Comparison of ENCODE assay signal across 14 cellular contexts in the genomic region with DNA sequence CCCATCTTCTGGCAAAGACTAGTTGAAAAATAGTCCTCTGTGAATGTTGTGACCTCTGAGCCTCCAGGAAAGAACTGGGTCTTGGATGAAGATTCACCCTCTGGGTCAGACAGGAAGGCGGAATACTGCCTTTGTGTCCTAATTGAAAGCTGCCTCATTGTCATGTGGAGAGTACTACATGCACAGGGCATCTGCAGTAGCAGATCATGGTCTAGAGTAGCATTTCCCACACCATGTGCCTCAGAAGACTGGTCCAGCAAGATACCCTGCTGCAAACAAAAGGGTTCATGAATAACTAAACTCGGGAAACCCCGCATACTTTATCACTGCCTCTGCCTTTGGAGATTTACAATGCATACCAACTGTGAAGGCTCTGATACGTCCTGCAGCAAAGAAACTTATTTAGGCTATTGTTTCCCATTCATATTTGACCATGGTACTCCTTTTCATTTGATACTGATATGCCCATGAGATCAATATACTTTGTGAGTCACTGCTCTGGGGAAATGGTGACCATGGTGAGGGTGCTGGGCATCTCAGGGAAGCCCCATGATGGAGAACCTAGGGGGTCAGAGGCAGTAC. TPM values are rescaled to one million over a fixed set of nuclear protein-coding genes. Genes with fewer than 3 reads are reported as not detected.
A peak's percentile ranks its signal among the peaks of the same experiment; 100 is the strongest.
DNase-seq lines count a peak whose midpoint lies in the region; ATAC-seq and FAIRE-seq lines count a peak whose summit lies in the region.
"Had no signal": no experiment of that assay in that cellular context is flagged by ENCODE, and none has a peak within 500 bp of the region (broad histone marks: within the 10 kb centered on the region; RNA-seq: fewer than 3 reads in every experiment).

No MANE protein-coding gene starts in this region.

- no peak for FAIRE-seq in urothelium cell line (lab: Jason Lieb, UNC)
- FAIRE-seq: colon, pancreas had no signal

- H3K27me3 Mint-ChIP-seq in stimulated activated naive CD8-positive, alpha-beta T cell treated with anti-CD3 and anti-CD28 coated beads, Interleukin-15, Interleukin-2, amounts not matched to agents 100 ng/mL and 50 ng/mL, for 24 hours, result no peaks in the 10 kb centered on the region
- no peaks in the 10 kb centered on the region for H3K27me3 Mint-ChIP-seq in activated T-helper 2 cell treated with anti-CD3 and anti-CD28 coated beads, Interferon-gamma antibody, Interleukin-2, Interleukin-4, amounts not matched to agents 10 μg/mL and 5 μg/mL and 100 μg/mL, durations not matched to agents 14 hours and 24 hours and 36 hours (ENCODE audit: low read depth)

- ATAC-seq in stimulated activated naive CD8-positive, alpha-beta T cell treated with anti-CD3 and anti-CD28 coated beads, Interleukin-15, Interleukin-2, amounts not matched to agents 100 U/mL and 50 U/mL, for 24 hours, result no peak
- ATAC-seq in GM18873 (IDR thresholded peaks at IDR 0.05; ENCODE audit: low FRiP score, unreplicated experiment) (no peak), HG03280 (IDR thresholded peaks at IDR 0.05; ENCODE audit: unreplicated experiment) (no peak)
- ATAC-seq: pancreas had no signal

- no peak overlapping the region for H3K4me3 Mint-ChIP-seq in stimulated activated naive CD8-positive, alpha-beta T cell treated with anti-CD3 and anti-CD28 coated beads, Interleukin-15, Interleukin-2, amounts not matched to agents 100 ng/mL and 50 ng/mL, for 24 hours
- H3K4me3 Mint-ChIP-seq in activated T-helper 2 cell treated with anti-CD3 and anti-CD28 coated beads, Interferon-gamma antibody, Interleukin-2, Interleukin-4, amounts not matched to agents 10 μg/mL and 5 μg/mL and 100 μg/mL, durations not matched to agents 14 hours and 24 hours and 36 hours (ENCODE audit: low read depth), result no peak overlapping the region

- intact Hi-C loops in activated T-helper 2 cell treated with anti-CD3 and anti-CD28 coated beads, Interferon-gamma antibody, Interleukin-2, Interleukin-4, amounts not matched to agents 10 μg/mL and 5 μg/mL and 100 μg/mL, durations not matched to agents 14 hours and 24 hours and 36 hours (cut with micrococcal nuclease), result loop anchor here (2.0 kb wide), 2 partner anchors 15 to 17 kb away; no protein-coding TSS in a partner anchor

- no peak for DNase-seq in stimulated activated naive CD8-positive, alpha-beta T cell treated with anti-CD3 and anti-CD28 coated beads, Interleukin-15, Interleukin-2, amounts not matched to agents 100 U/mL and 50 U/mL, for 24 hours
- no peak for DNase-seq in activated T-helper 2 cell treated with anti-CD3 and anti-CD28 coated beads, Interferon-gamma antibody, Interleukin-2, Interleukin-4, amounts not matched to agents 10 μg/mL and 5 μg/mL and 100 μg/mL, durations not matched to agents 14 hours and 24 hours and 36 hours (ENCODE audit: low spot score)
- DNase-seq in lung microvascular endothelial cell (ENCODE audit: low read depth in 2 of 2) (peak; percentile 41 to 42), urothelium cell line (ENCODE audit: low spot score) (no peak), GM19238 (ENCODE audit: insufficient read length, low spot score) (no peak)
- DNase-seq: DND-41, NCI-H187, NCI-H526 treated with DMSO at 0.1 percent for 48 hours, pancreas, trophoblast cell had no signal

- peaks cover 68% of the 10 kb centered on the region for H3K4me1 Mint-ChIP-seq in stimulated activated naive CD8-positive, alpha-beta T cell treated with anti-CD3 and anti-CD28 coated beads, Interleukin-15, Interleukin-2, amounts not matched to agents 100 ng/mL and 50 ng/mL, for 24 hours (ENCODE audit: low read depth)
- peaks cover 63% of the 10 kb centered on the region for H3K4me1 Mint-ChIP-seq in activated T-helper 2 cell treated with anti-CD3 and anti-CD28 coated beads, Interferon-gamma antibody, Interleukin-2, Interleukin-4, amounts not matched to agents 10 μg/mL and 5 μg/mL and 100 μg/mL, durations not matched to agents 14 hours and 24 hours and 36 hours (ENCODE audit: low read depth)

- peak overlapping the region; percentile 17 for H3K27ac Mint-ChIP-seq in stimulated activated naive CD8-positive, alpha-beta T cell treated with anti-CD3 and anti-CD28 coated beads, Interleukin-15, Interleukin-2, amounts not matched to agents 100 ng/mL and 50 ng/mL, for 24 hours
- peak overlapping the region; percentile 13 for H3K27ac Mint-ChIP-seq in activated T-helper 2 cell treated with anti-CD3 and anti-CD28 coated beads, Interferon-gamma antibody, Interleukin-2, Interleukin-4, amounts not matched to agents 10 μg/mL and 5 μg/mL and 100 μg/mL, durations not matched to agents 14 hours and 24 hours and 36 hours

- H3K9me3 Mint-ChIP-seq in stimulated activated naive CD8-positive, alpha-beta T cell treated with anti-CD3 and anti-CD28 coated beads, Interleukin-15, Interleukin-2, amounts not matched to agents 100 ng/mL and 50 ng/mL, for 24 hours, result no peaks in the 10 kb centered on the region
- H3K9me3 Mint-ChIP-seq in activated T-helper 2 cell treated with anti-CD3 and anti-CD28 coated beads, Interferon-gamma antibody, Interleukin-2, Interleukin-4, amounts not matched to agents 10 μg/mL and 5 μg/mL and 100 μg/mL, durations not matched to agents 14 hours and 24 hours and 36 hours, result no peaks in the 10 kb centered on the region

- H3K36me3 Mint-ChIP-seq in stimulated activated naive CD8-positive, alpha-beta T cell treated with anti-CD3 and anti-CD28 coated beads, Interleukin-15, Interleukin-2, amounts not matched to agents 100 ng/mL and 50 ng/mL, for 24 hours (ENCODE audit: low read depth), result peaks cover 3% of the 10 kb centered on the region
- H3K36me3 Mint-ChIP-seq in activated T-helper 2 cell treated with anti-CD3 and anti-CD28 coated beads, Interferon-gamma antibody, Interleukin-2, Interleukin-4, amounts not matched to agents 10 μg/mL and 5 μg/mL and 100 μg/mL, durations not matched to agents 14 hours and 24 hours and 36 hours (ENCODE audit: low read depth), result peaks cover 6% of the 10 kb centered on the region

RNA-seq across cellular contexts. Expression of gene IRAK2, which starts 22.7 kb away (rescaled TPM):
- 2.4 and 2.6 TPM in 2 replicates for total RNA-seq in activated T-helper 2 cell treated with anti-CD3 and anti-CD28 coated beads, Interferon-gamma antibody, Interleukin-2, Interleukin-4, amounts not matched to agents 10 μg/mL and 5 μg/mL and 100 μg/mL, durations not matched to agents 14 hours and 24 hours and 36 hours
- total RNA-seq in lung microvascular endothelial cell, result 23.5 and 27.0 TPM in 2 replicates

RNA-seq across cellular contexts. Expression of gene VHL, which starts 45.8 kb away (rescaled TPM):
- total RNA-seq in activated T-helper 2 cell treated with anti-CD3 and anti-CD28 coated beads, Interferon-gamma antibody, Interleukin-2, Interleukin-4, amounts not matched to agents 10 μg/mL and 5 μg/mL and 100 μg/mL, durations not matched to agents 14 hours and 24 hours and 36 hours, result 54.0 and 54.9 TPM in 2 replicates
- 28.8 and 39.3 TPM in 2 replicates for total RNA-seq in lung microvascular endothelial cell

Comparison
In these comparisons a context has a peak if more than half of its experiments do, and no peak if none do; other contexts are left out.
1. DNase-seq: peak in lung microvascular endothelial cell (2 of 2); none in stimulated activated naive CD8-positive, alpha-beta T cell treated with anti-CD3 and anti-CD28 coated beads, Interleukin-15, Interleukin-2, amounts not matched to agents 100 U/mL and 50 U/mL, for 24 hours (single experiment), activated T-helper 2 cell treated with anti-CD3 and anti-CD28 coated beads, Interferon-gamma antibody, Interleukin-2, Interleukin-4, amounts not matched to agents 10 μg/mL and 5 μg/mL and 100 μg/mL, durations not matched to agents 14 hours and 24 hours and 36 hours (single experiment), urothelium cell line (single experiment) and GM19238 (single experiment).